In genomic region chr4:4791299-4791798, GRCh38 we compare ENCODE assay signal across 13 cellular contexts.
DNase-seq lines count a peak whose midpoint lies in the region; TF ChIP-seq lines count a peak whose summit lies in the region.
"Had no signal": no experiment of that assay in that cellular context is flagged by ENCODE, and none has a peak within 500 bp of the region (broad histone marks: within the 10 kb centered on the region; RNA-seq: fewer than 3 reads in every experiment).

No MANE protein-coding gene starts in this region.

- peaks cover 8% of the 10 kb centered on the region for H3K9me3 ChIP-seq in mesenchymal stem cell (ENCODE audit: control insufficient read depth, low read length)
- peaks cover 10 to 24% (median 20%) of the 10 kb centered on the region in 4 donors for H3K9me3 ChIP-seq in stomach
- H3K9me3 ChIP-seq: colonic mucosa had no signal

- peak overlapping the region; percentile 90 for H3K9ac ChIP-seq in mesenchymal stem cell (ENCODE audit: low read length)

- no peak for TF ChIP-seq POLR2A in stomach (IDR thresholded peaks at IDR 0.05)

- H3K18ac ChIP-seq in mesenchymal stem cell (ENCODE audit: low read depth in 1 of 2, low read length in 2 of 2) = no peak overlapping the region

- no peak overlapping the region for H3K4me2 ChIP-seq in mesenchymal stem cell (ENCODE audit: low read length, poor library complexity, severe bottlenecking)

- POLR2A ChIA-PET in GM10248 (lab: Yijun Ruan, JAX) = no interaction called here

- H2AK5ac ChIP-seq in mesenchymal stem cell (ENCODE audit: low read length, severe bottlenecking) = no peak overlapping the region

- no peak for TF ChIP-seq RAD21 in Ishikawa (IDR thresholded peaks at IDR 0.05; ENCODE audit: low read depth)

- no peak for TF ChIP-seq CTCF in AG10803 (conservative IDR thresholded peaks at IDR 0.05; ENCODE audit: low read length)
- TF ChIP-seq CTCF in GM10248 (IDR thresholded peaks at IDR 0.05; ENCODE audit: control extremely low read depth, extremely low read depth, low read depth, missing control alignments) = no peak
- no peak for TF ChIP-seq CTCF in stomach (IDR thresholded peaks at IDR 0.05)

- H3K27ac ChIP-seq in mesenchymal stem cell (ENCODE audit: low read length, poor library complexity, severe bottlenecking) (no peak overlapping the region), stomach (no peak overlapping the region)
- H3K27ac ChIP-seq: colonic mucosa had no signal

- no peak overlapping the region for H3K23ac ChIP-seq in mesenchymal stem cell (ENCODE audit: low read length in 2 of 2)

- CTCF ChIA-PET in GM10248 (lab: Yijun Ruan, JAX) = interaction anchor here (1.1 to 1.7 kb wide), 2 partner anchors 10 to 14 kb away, joined by 3 to 4 read pairs; no protein-coding TSS in a partner anchor

- peak; percentile 56; the same call in 1 of the 2 replicates for TF ChIP-seq EP300 in Ishikawa (IDR thresholded peaks at IDR 0.05; ENCODE audit: borderline replicate concordance)
- TF ChIP-seq EP300 in stomach (IDR thresholded peaks at IDR 0.05) = no peak

- H3K79me1 ChIP-seq in mesenchymal stem cell (replicated peaks; ENCODE audit: low read length, poor library complexity, severe bottlenecking) = no peaks in the 10 kb centered on the region

- H3K27me3 ChIP-seq in mesenchymal stem cell (ENCODE audit: control insufficient read depth in 1 of 2, insufficient read depth in 1 of 2, low read length in 2 of 2) (peaks cover 0 to 8% of the 10 kb centered on the region in 2 experiments), stomach (no peaks in the 10 kb centered on the region)
- H3K27me3 ChIP-seq: colonic mucosa had no signal

- no peak overlapping the region for H3K4ac ChIP-seq in mesenchymal stem cell (ENCODE audit: low read depth in 1 of 2, low read length in 2 of 2)

- no peak overlapping the region for H2BK5ac ChIP-seq in mesenchymal stem cell (ENCODE audit: low read depth, low read length, poor library complexity, severe bottlenecking)

- H2AFZ ChIP-seq in mesenchymal stem cell (ENCODE audit: low read depth, low read length) = no peak overlapping the region

- no peak overlapping the region for H3K4me3 ChIP-seq in AG10803 (ENCODE audit: low read length)
- H3K4me3 ChIP-seq in mesenchymal stem cell (ENCODE audit: insufficient read depth in 1 of 2, low read depth in 1 of 2, low read length in 2 of 2) = no peak overlapping the region
- no peak overlapping the region for H3K4me3 ChIP-seq in stomach
- H3K4me3 ChIP-seq: colonic mucosa, GM12878 had no signal

- H2BK12ac ChIP-seq in mesenchymal stem cell (ENCODE audit: low read length in 2 of 2) = no peak overlapping the region

- H3K36me3 ChIP-seq in mesenchymal stem cell (ENCODE audit: control insufficient read depth in 1 of 2, insufficient read depth in 2 of 2, low read depth in 1 of 2, low read length in 2 of 2) (no peaks in the 10 kb centered on the region), stomach (no peaks in the 10 kb centered on the region)
- H3K36me3 ChIP-seq: colonic mucosa had no signal

- 69% methylated on average over 9 of the region's 10 CpGs for WGBS in mesenchymal stem cell
- WGBS in stomach, 5 donors = 58 to 82% (median 63%) methylated on average over 8 to 10 of the region's 10 CpGs

- H3K14ac ChIP-seq in mesenchymal stem cell (ENCODE audit: low read length in 2 of 2) = no peak overlapping the region

- H3K4me1 ChIP-seq in mesenchymal stem cell (ENCODE audit: control insufficient read depth, insufficient read depth, low read depth, low read length) (peaks cover 5% of the 10 kb centered on the region), stomach (no peaks in the 10 kb centered on the region)
- H3K4me1 ChIP-seq: colonic mucosa had no signal

- intact Hi-C loops in stomach (cut with DNase I; ENCODE audit: low total_unique reads) = no loop called here

- H4K91ac ChIP-seq in mesenchymal stem cell (ENCODE audit: low read length) = no peak overlapping the region

- no peak overlapping the region for H2BK15ac ChIP-seq in mesenchymal stem cell (ENCODE audit: low read depth, poor library complexity, severe bottlenecking)

- H2BK120ac ChIP-seq in mesenchymal stem cell (ENCODE audit: low read depth, low read length) = no peak overlapping the region

- H4K8ac ChIP-seq in mesenchymal stem cell (ENCODE audit: low read length) = no peak overlapping the region

- DNase-seq in AG10803 (ENCODE audit: low read depth) = peak; percentile 54
- peak; percentile 14 for DNase-seq in cerebellar cortex (ENCODE audit: low spot score)
- DNase-seq in mesenchymal stem cell = no peak
- DNase-seq in GM10248 (ENCODE audit: extremely low spot score) = no peak
- no peak for DNase-seq in COLO668 (lab: John Stamatoyannopoulos, UW; ENCODE audit: unreplicated experiment)
- no peak for DNase-seq in NAMALWA (ENCODE audit: low spot score)
- no peak for DNase-seq in stomach
- DNase-seq: colonic mucosa, NCI-H1436, NCI-H524, occipital lobe had no signal

TF ChIP-seq in Ishikawa, 13 proteins besides CTCF, POLR2A, EP300 and RAD21:
- TF ChIP-seq CEBPB (IDR thresholded peaks at IDR 0.05) (peak; percentile 69; the same call in 1 of the 2 replicates), NFIC (IDR thresholded peaks at IDR 0.05) (peak; percentile 18; the same call in 1 of the 2 replicates), REST (IDR thresholded peaks at IDR 0.05; ENCODE audit: low read depth) (no peak)
TF ChIP-seq in Ishikawa: peak in this region for 2.

Comparison
In these comparisons a context has a peak if more than half of its experiments do, and no peak if none do; other contexts are left out.
1. DNase-seq: peak in AG10803 (single experiment) and cerebellar cortex (single experiment); none in mesenchymal stem cell (single experiment), GM10248 (single experiment), COLO668 (single experiment), NAMALWA (single experiment) and stomach (single experiment).